Comparison of ENCODE assay signal across 9 cellular contexts in the genomic region with DNA sequence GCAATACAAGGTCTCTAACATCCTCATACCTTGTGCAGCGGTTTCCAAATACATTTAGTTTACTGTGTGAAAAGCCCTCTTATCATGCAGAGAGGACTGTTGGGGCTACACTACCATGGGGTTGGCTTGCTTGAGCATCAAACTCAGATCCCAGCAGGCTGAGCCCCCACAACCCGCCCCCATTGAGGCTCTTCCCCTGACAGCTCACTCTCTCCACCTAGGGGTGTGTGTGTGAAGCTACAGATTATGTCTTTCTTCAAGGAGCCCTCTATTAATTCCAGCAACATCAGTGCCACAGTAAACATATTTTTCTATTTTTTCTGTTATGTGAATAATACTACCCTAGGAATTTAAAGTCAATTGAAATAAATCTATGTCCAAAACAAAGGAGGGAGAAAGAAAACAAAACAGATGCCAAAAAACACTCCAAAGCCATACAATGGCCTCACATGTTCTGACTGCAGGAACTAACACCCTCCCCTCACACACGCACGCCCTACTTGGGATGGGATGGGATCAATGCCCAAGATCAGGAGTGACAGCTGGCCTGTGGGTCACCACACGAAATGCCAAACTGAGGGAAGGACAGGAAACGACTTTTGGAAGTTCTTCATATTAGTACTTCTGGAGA. TPM values are rescaled to one million over a fixed set of nuclear protein-coding genes. Genes with fewer than 3 reads are reported as not detected.
A peak's percentile ranks its signal among the peaks of the same experiment; 100 is the strongest.
DNase-seq lines count a peak whose midpoint lies in the region; ATAC-seq and TF ChIP-seq lines count a peak whose summit lies in the region.
"Had no signal": no experiment of that assay in that cellular context is flagged by ENCODE, and none has a peak within 500 bp of the region (broad histone marks: within the 10 kb centered on the region; RNA-seq: fewer than 3 reads in every experiment).

No MANE protein-coding gene starts in this region.

- H3K27ac ChIP-seq in Peyer's patch = no peak overlapping the region

- H3K36me3 ChIP-seq in Peyer's patch = no peaks in the 10 kb centered on the region

- H3K9me3 ChIP-seq in Peyer's patch = no peaks in the 10 kb centered on the region

- TF ChIP-seq CTCF in AG09319 (IDR thresholded peaks at IDR 0.05; ENCODE audit: low read depth, low read length) (peak; percentile 49), GM12865 (IDR thresholded peaks at IDR 0.05; ENCODE audit: insufficient read depth, low read depth, low read length, missing control alignments) (peak; percentile 52), Peyer's patch (IDR thresholded peaks at IDR 0.05) (peak in 4 of 6 experiments; percentile 13 to 41 (median 22))

- no peaks in the 10 kb centered on the region for H3K4me1 ChIP-seq in Peyer's patch

- TF ChIP-seq POLR2A in Peyer's patch (IDR thresholded peaks at IDR 0.05) (no peak), GM18505 (IDR thresholded peaks at IDR 0.05; ENCODE audit: borderline replicate concordance, extremely low read depth, insufficient read depth, insufficient read length) (no peak)

- no peak overlapping the region for H3K4me3 ChIP-seq in GM12865 (ENCODE audit: low read depth, low read length)
- no peak overlapping the region for H3K4me3 ChIP-seq in Peyer's patch

- DNase-seq in AG09319 (ENCODE audit: extremely low read depth, low read depth) (no peak), GM12865 (ENCODE audit: low read depth) (peak; percentile 19), Peyer's patch (no peak), germinal center (ENCODE audit: low spot score) (peak; percentile 22), cerebellar nuclear complex (lab: John Stamatoyannopoulos, UW) (no peak), NCI-H2196 treated with DMSO at 0.1 percent for 48 hours (lab: John Stamatoyannopoulos, UW; ENCODE audit: unreplicated experiment) (no peak)
- no peak for DNase-seq in stimulated activated CD4-positive, alpha-beta T cell treated with anti-CD3 and anti-CD28 coated beads, Interleukin-2, amount 100 ng/mL, for 24 hours
- DNase-seq: KBM-7 had no signal

- no peak for ATAC-seq in GM18505 (IDR thresholded peaks at IDR 0.05; ENCODE audit: unreplicated experiment)

- H3K27me3 ChIP-seq in Peyer's patch = no peaks in the 10 kb centered on the region

RNA-seq across cellular contexts. Expression of a gene that starts 14.7 kb away (rescaled TPM):
- total RNA-seq in Peyer's patch = 100 to 1,000 TPM in 3 of 4 donors, 1 to 10 TPM in 1; 1.7 to 500 (median 217) TPM

Comparison
In these comparisons a context has a peak if more than half of its experiments do, and no peak if none do; other contexts are left out.
1. DNase-seq: peak in GM12865 (single experiment) and germinal center (single experiment); none in AG09319 (single experiment), Peyer's patch (0 of 3), stimulated activated CD4-positive, alpha-beta T cell treated with anti-CD3 and anti-CD28 coated beads, Interleukin-2, amount 100 ng/mL, for 24 hours (0 of 2), cerebellar nuclear complex (0 of 2) and NCI-H2196 treated with DMSO at 0.1 percent for 48 hours (single experiment).
2. Peak in every context shown above with its lines, with median percentiles within 50 percentile points of each other: CTCF ChIP-seq.